In the genomic region with DNA sequence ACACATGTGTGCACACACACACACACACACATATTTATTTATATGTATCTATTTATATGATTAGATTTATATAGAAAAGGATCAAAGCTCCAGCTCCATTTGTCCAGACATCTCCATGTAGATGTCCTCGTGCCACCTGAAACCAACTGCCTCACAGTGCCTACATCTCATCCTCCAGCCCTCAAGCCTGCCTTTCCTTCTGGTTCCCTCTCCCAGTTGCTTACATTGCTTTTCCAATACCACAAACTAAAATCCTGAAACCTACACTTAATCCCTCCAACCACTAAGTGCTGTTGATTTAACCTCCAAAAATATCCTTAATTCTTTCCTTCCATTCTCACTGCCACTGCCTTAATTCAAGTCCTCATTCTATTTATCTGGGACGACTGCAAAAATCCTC, we compare ENCODE assay signal across 25 cellular contexts.
"Had no signal": no experiment of that assay in that cellular context is flagged by ENCODE, and none has a peak within 500 bp of the region (broad histone marks: within the 10 kb centered on the region; RNA-seq: fewer than 3 reads in every experiment).

No MANE protein-coding gene starts in this region.

- H3K27me3 ChIP-seq: colonic mucosa, esophagus squamous epithelium, gastrocnemius medialis, heart right ventricle, left lung had no signal

- DNase-seq: colonic mucosa; cortex of kidney; effector CD8-positive, alpha-beta T cell; effector memory CD8-positive, alpha-beta T cell; endodermal cell; erythroblast; esophagus squamous epithelium; foreskin fibroblast; foreskin melanocyte; gastrocnemius medialis; glutamatergic neuron; head of caudate nucleus; heart right ventricle; hippocampal formation; left cardiac atrium; left lung; left ventricle myocardium superior; lower lobe of right lung; mesenchymal stem cell; mucosa of descending colon; naive thymus-derived CD4-positive, alpha-beta T cell had no signal

- FAIRE-seq: endometrium, islet of Langerhans, keratinocyte had no signal

- H3K36me3 ChIP-seq: colonic mucosa, esophagus squamous epithelium, gastrocnemius medialis, heart right ventricle, left lung, lower lobe of right lung had no signal

- H3K9me3 ChIP-seq: colonic mucosa had no signal

- H3K4me1 ChIP-seq: colonic mucosa, esophagus squamous epithelium, gastrocnemius medialis, heart right ventricle, left lung, lower lobe of right lung had no signal

- H3K27ac ChIP-seq: colonic mucosa, epithelial cell of prostate, esophagus squamous epithelium, gastrocnemius medialis, heart right ventricle, left lung, lower lobe of right lung had no signal

- H3K4me3 ChIP-seq: colonic mucosa, esophagus squamous epithelium, gastrocnemius medialis, heart right ventricle, left lung, lower lobe of right lung, mucosa of descending colon had no signal
